16 cellular contexts compared by ENCODE assay signal in the genomic region with DNA sequence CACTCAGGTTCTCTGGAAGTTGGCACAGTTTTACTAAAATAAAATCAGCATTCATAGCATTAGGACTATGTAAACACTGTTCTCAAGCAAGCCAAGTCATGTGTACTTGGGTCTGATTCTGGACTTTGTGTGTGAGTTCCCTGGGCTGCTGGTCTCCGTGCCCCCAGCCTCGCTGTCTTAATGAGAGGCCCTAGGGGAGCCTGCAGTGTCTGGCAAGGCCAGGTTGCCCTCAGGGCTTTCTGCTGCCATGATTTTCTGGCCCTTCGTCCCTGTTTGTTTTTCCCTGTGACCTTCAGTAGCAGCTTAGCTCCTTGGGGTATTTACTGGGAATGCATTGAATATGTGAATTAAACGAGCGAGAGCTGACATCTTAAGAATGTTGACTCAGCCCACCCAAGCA.
DNase-seq lines count a peak whose midpoint lies in the region; ATAC-seq and TF ChIP-seq lines count a peak whose summit lies in the region.
"Had no signal": no experiment of that assay in that cellular context is flagged by ENCODE, and none has a peak within 500 bp of the region (broad histone marks: within the 10 kb centered on the region; RNA-seq: fewer than 3 reads in every experiment).

No MANE protein-coding gene starts in this region.

- H3K4me3 Mint-ChIP-seq in activated T-cell treated with anti-CD3 and anti-CD28 coated beads, Interleukin-2, amount 50 U/mL, for 72 hours: no peak overlapping the region
- no peak overlapping the region for H3K4me3 Mint-ChIP-seq in activated T-cell treated with anti-CD3 and anti-CD28 coated beads, Interleukin-2, amount 50 U/mL, for 4 hours
- no peak overlapping the region for H3K4me3 Mint-ChIP-seq in progenitor cell of endocrine pancreas (ENCODE audit: low read depth)
- H3K4me3 Mint-ChIP-seq: activated naive CD4-positive, alpha-beta T cell treated with anti-CD3 and anti-CD28 coated beads for 36 hours; memory B cell; stimulated activated naive B cell treated with anti-CD40 and anti-IgM and Interleukin-4, amounts not matched to agents 10 μg/mL and 1 μg/mL and 100 μg/mL, for 72 hours had no signal

- H3K27me3 Mint-ChIP-seq in activated T-cell treated with anti-CD3 and anti-CD28 coated beads, Interleukin-2, amount 50 U/mL, for 72 hours (ENCODE audit: low read depth): no peaks in the 10 kb centered on the region
- H3K27me3 Mint-ChIP-seq in activated T-cell treated with anti-CD3 and anti-CD28 coated beads, Interleukin-2, amount 50 U/mL, for 4 hours (ENCODE audit: low read depth): no peaks in the 10 kb centered on the region
- no peaks in the 10 kb centered on the region for H3K27me3 Mint-ChIP-seq in progenitor cell of endocrine pancreas
- H3K27me3 Mint-ChIP-seq: memory B cell; stimulated activated naive B cell treated with anti-CD40 and anti-IgM and Interleukin-4, amounts not matched to agents 10 μg/mL and 1 μg/mL and 100 μg/mL, for 72 hours had no signal

- H3K27ac Mint-ChIP-seq in activated T-cell treated with anti-CD3 and anti-CD28 coated beads, Interleukin-2, amount 50 U/mL, for 72 hours: peak overlapping the region; percentile 48
- peak overlapping the region; percentile 81 for H3K27ac Mint-ChIP-seq in progenitor cell of endocrine pancreas
- H3K27ac Mint-ChIP-seq: activated naive CD4-positive, alpha-beta T cell treated with anti-CD3 and anti-CD28 coated beads for 36 hours; memory B cell had no signal

- H3K36me3 ChIP-seq in KOPT-K1 (ENCODE audit: insufficient read depth, low read length): peaks cover 26% of the 10 kb centered on the region

- TF ChIP-seq CTCF in progenitor cell of endocrine pancreas (IDR thresholded peaks at IDR 0.05; ENCODE audit: unreplicated experiment): no peak

- H3K4me1 Mint-ChIP-seq in activated T-cell treated with anti-CD3 and anti-CD28 coated beads, Interleukin-2, amount 50 U/mL, for 72 hours (ENCODE audit: low read depth): peaks cover 51% of the 10 kb centered on the region
- peaks cover 69% of the 10 kb centered on the region for H3K4me1 Mint-ChIP-seq in activated T-cell treated with anti-CD3 and anti-CD28 coated beads, Interleukin-2, amount 50 U/mL, for 4 hours (ENCODE audit: low read depth)
- H3K4me1 Mint-ChIP-seq in progenitor cell of endocrine pancreas (ENCODE audit: low read depth): peaks cover 24% of the 10 kb centered on the region

- no peak for DNase-seq in activated T-cell treated with anti-CD3 and anti-CD28 coated beads, Interleukin-2, amount 50 U/mL, for 72 hours
- DNase-seq in activated T-cell treated with anti-CD3 and anti-CD28 coated beads, Interleukin-2, amount 50 U/mL, for 4 hours: no peak
- DNase-seq in progenitor cell of endocrine pancreas (ENCODE audit: low spot score, unreplicated experiment): no peak
- no peak for DNase-seq in DMS153 (lab: John Stamatoyannopoulos, UW)
- no peak for DNase-seq in hypothalamus (lab: John Stamatoyannopoulos, UW)
- DNase-seq in NCI-H2171 treated with DMSO at 0.1 percent for 48 hours (lab: John Stamatoyannopoulos, UW): no peak
- DNase-seq: activated naive CD4-positive, alpha-beta T cell treated with anti-CD3 and anti-CD28 coated beads for 36 hours; brain microvascular endothelial cell; GM23248; NCI-H1105; SJCRH30; stimulated activated naive B cell treated with anti-CD40 and anti-IgM and Interleukin-4, amounts not matched to agents 10 μg/mL and 1 μg/mL and 100 μg/mL, for 72 hours; upper lobe of right lung had no signal

- no peak for ATAC-seq in activated T-cell treated with anti-CD3 and anti-CD28 coated beads, Interleukin-2, amount 50 U/mL, for 72 hours (replicated peaks in 1 of 2)
- ATAC-seq in activated T-cell treated with anti-CD3 and anti-CD28 coated beads, Interleukin-2, amount 50 U/mL, for 4 hours: no peak
- ATAC-seq: stimulated activated naive B cell treated with anti-CD40 and anti-IgM and Interleukin-4, amounts not matched to agents 10 μg/mL and 1 μg/mL and 100 μg/mL, for 72 hours; upper lobe of right lung had no signal

- H3K9me3 Mint-ChIP-seq in activated T-cell treated with anti-CD3 and anti-CD28 coated beads, Interleukin-2, amount 50 U/mL, for 72 hours: no peaks in the 10 kb centered on the region
- H3K9me3 Mint-ChIP-seq in activated T-cell treated with anti-CD3 and anti-CD28 coated beads, Interleukin-2, amount 50 U/mL, for 4 hours: no peaks in the 10 kb centered on the region
- no peaks in the 10 kb centered on the region for H3K9me3 Mint-ChIP-seq in progenitor cell of endocrine pancreas (ENCODE audit: low read depth)
- H3K9me3 Mint-ChIP-seq: activated naive CD4-positive, alpha-beta T cell treated with anti-CD3 and anti-CD28 coated beads for 36 hours; memory B cell had no signal

- peaks cover 0 to 6% of the 10 kb centered on the region in 2 donors for H3K36me3 Mint-ChIP-seq in activated T-cell treated with anti-CD3 and anti-CD28 coated beads, Interleukin-2, amount 50 U/mL, for 72 hours (ENCODE audit: insufficient read depth in 2 of 2)
- H3K36me3 Mint-ChIP-seq in activated T-cell treated with anti-CD3 and anti-CD28 coated beads, Interleukin-2, amount 50 U/mL, for 4 hours (ENCODE audit: insufficient read depth): peaks cover 28% of the 10 kb centered on the region
- H3K36me3 Mint-ChIP-seq in progenitor cell of endocrine pancreas (ENCODE audit: insufficient read depth): peaks cover 6% of the 10 kb centered on the region

- H3K27ac ChIP-seq in KOPT-K1 (ENCODE audit: low read depth, low read length, poor library complexity, severe bottlenecking) (peak overlapping the region; percentile 4), cingulate gyrus (ENCODE audit: low read depth, low read length) (peak overlapping the region; percentile 67)
- H3K27ac ChIP-seq: brain microvascular endothelial cell, GM23248, SJCRH30, upper lobe of right lung had no signal

- H3K9me3 ChIP-seq in KOPT-K1 (ENCODE audit: insufficient read depth, low read length, poor library complexity, severe bottlenecking): no peaks in the 10 kb centered on the region
- H3K9me3 ChIP-seq: SJCRH30, upper lobe of right lung had no signal
